Comparison of ENCODE assay signal across 7 cellular contexts in genomic region chr5:175908207-175908980, GRCh38. TPM values are rescaled to one million over a fixed set of nuclear protein-coding genes. Genes with fewer than 3 reads are reported as not detected.
"Had no signal": no experiment of that assay in that cellular context is flagged by ENCODE, and none has a peak within 500 bp of the region (broad histone marks: within the 10 kb centered on the region; RNA-seq: fewer than 3 reads in every experiment).

No MANE protein-coding gene starts in this region.

RNA-seq across cellular contexts. Expression of gene CPLX2, which starts 37.0 kb away (rescaled TPM):
- total RNA-seq: activated CD4-positive, alpha-beta T cell treated with anti-CD3 and anti-CD28 coated beads, Interleukin-2, amount 10 ng/mL, durations not matched to agents 24 days and 14 days; activated naive CD8-positive, alpha-beta T cell treated with anti-CD3 and anti-CD28 coated beads, Interleukin-2, amount 10 ng/mL, durations not matched to agents 7 days and 5 days; sciatic nerve; SJSA1; spleen; T-helper 2 cell treated with Interferon-gamma antibody and Interleukin-4, amounts not matched to agents 100 ng/mL and 5 ng/mL, for 36 hours; thoracic aorta had no signal
